In the genomic region with DNA sequence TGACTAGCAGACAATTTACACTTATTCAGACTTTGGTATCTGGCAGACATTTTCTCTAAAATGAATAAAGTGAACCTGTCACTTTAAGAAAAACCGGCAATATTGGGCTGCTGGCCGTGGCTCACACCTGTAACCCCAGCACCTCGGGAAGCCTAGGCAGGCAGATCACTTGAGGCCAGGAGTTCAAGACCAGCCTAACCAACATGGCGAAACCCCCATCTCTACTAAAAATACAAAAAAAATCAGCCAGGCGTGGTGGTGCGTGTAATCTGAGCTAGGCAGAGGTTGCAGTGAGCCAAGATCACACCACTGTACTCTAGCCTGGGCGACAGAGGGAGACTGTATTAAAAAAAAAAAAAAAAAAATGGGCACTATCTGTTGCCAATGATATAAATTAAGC, we compare ENCODE assay signal across 11 cellular contexts.
"Had no signal": no experiment of that assay in that cellular context is flagged by ENCODE, and none has a peak within 500 bp of the region (broad histone marks: within the 10 kb centered on the region; RNA-seq: fewer than 3 reads in every experiment).

No MANE protein-coding gene starts in this region.

- H3K9me3 ChIP-seq: adrenal gland, heart left ventricle, stomach had no signal

- DNase-seq: activated CD4-positive, alpha-beta T cell treated with anti-CD3 and anti-CD28 coated beads, Interleukin-2, amount 50 U/mL, for 48 hours; activated T-cell treated with anti-CD3 and anti-CD28 coated beads, Interleukin-2, amount 50 U/mL, for 1 hour; adrenal gland; heart left ventricle; immature natural killer cell; stimulated activated CD4-positive, alpha-beta T cell treated with anti-CD3 and anti-CD28 coated beads, Interleukin-12 subunit alpha, Interleukin-12 subunit beta, amount 100 ng/mL, for 4 hours; stimulated activated CD4-positive, alpha-beta T cell treated with anti-CD3 and anti-CD28 coated beads, Interleukin-2, amount 100 ng/mL, for 24 hours; stomach had no signal

- H3K27me3 ChIP-seq: adrenal gland, cardiac muscle cell, heart left ventricle, stomach had no signal

- H3K36me3 ChIP-seq: cardiac muscle cell had no signal

- H3K27ac ChIP-seq: cardiac muscle cell, heart left ventricle, stomach, VCaP had no signal

- H3K4me3 ChIP-seq: adrenal gland, cardiac muscle cell, heart left ventricle, stomach had no signal

- FAIRE-seq: frontal cortex had no signal
